In genomic region chr9:35102769-35103659, GRCh38 we compare ENCODE assay signal across 1 cellular context.
A peak's percentile ranks its signal among the peaks of the same experiment; 100 is the strongest.
TF ChIP-seq lines count a peak whose summit lies in the region.

Gene STOML2, minus strand, starts transcription at chr9:35103131. Its CDS starts 37 bp downstream, at chr9:35103094.

TF ChIP-seq in GM12878, 131 proteins besides CTCF, POLR2A, EP300 and RAD21 (continued from another document and continues in another):
- TF ChIP-seq ZBTB4 (CRISPR knock-in tag; IDR thresholded peaks at IDR 0.05) (no peak), CHD4 (IDR thresholded peaks at IDR 0.05) (no peak), ATF2 (IDR thresholded peaks at IDR 0.05; ENCODE audit: low read length) (no peak), SMC3 (IDR thresholded peaks at IDR 0.05; ENCODE audit: borderline replicate concordance, low read length) (0 out of 2 replicates have a peak, but pooled peaks have one; percentile 18), RAD51 (IDR thresholded peaks at IDR 0.05) (0 out of 2 replicates have a peak, but pooled peaks have one; percentile 50), GABPA (IDR thresholded peaks at IDR 0.05; ENCODE audit: low read depth) (peak; percentile 99), CBX5 (IDR thresholded peaks at IDR 0.05; ENCODE audit: low read depth) (0 out of 2 replicates have a peak, but pooled peaks have one; percentile 53), E2F4 (IDR thresholded peaks at IDR 0.05; ENCODE audit: low read depth, low read length) (peak; percentile 64), PKNOX1 (IDR thresholded peaks at IDR 0.05) (peak; percentile 85), CEBPZ (IDR thresholded peaks at IDR 0.05; ENCODE audit: low read depth, low read length) (no peak), KLF5 (IDR thresholded peaks at IDR 0.05; ENCODE audit: partially characterized antibody) (peak; percentile 59), SIX5 (IDR thresholded peaks at IDR 0.05; ENCODE audit: low read depth, low read length, severe bottlenecking) (peak; percentile 70), YBX1 (IDR thresholded peaks at IDR 0.05) (no peak), BCL11A (IDR thresholded peaks at IDR 0.05; ENCODE audit: low read depth, low read length) (peak; percentile 12; the same call in 1 of the 2 replicates), IRF5 (IDR thresholded peaks at IDR 0.05; ENCODE audit: borderline replicate concordance) (no peak), FOXM1 (IDR thresholded peaks at IDR 0.05; ENCODE audit: low read depth, low read length) (no peak), ZBTB11 (CRISPR knock-in tag; IDR thresholded peaks at IDR 0.05) (peak; percentile 92), ASH2L (IDR thresholded peaks at IDR 0.05; ENCODE audit: borderline replicate concordance, low read depth) (no peak), RUNX3 (IDR thresholded peaks at IDR 0.05; ENCODE audit: low read length) (peak; percentile 76), ZNF217 (IDR thresholded peaks at IDR 0.05) (no peak), E2F8 (IDR thresholded peaks at IDR 0.05; ENCODE audit: low read depth, partially characterized antibody) (peak; percentile 95), SIN3A (IDR thresholded peaks at IDR 0.05; ENCODE audit: low read depth, low read length) (peak; percentile 98), SP1 (IDR thresholded peaks at IDR 0.05; ENCODE audit: low read depth, low read length) (peak; percentile 73), EED (IDR thresholded peaks at IDR 0.05; ENCODE audit: low read depth) (peak; percentile 35; the same call in 1 of the 2 replicates), MEF2B (IDR thresholded peaks at IDR 0.05; ENCODE audit: partially characterized antibody, poor library complexity, severe bottlenecking) (peak; percentile 40), RELA (IDR thresholded peaks at IDR 0.05; ENCODE audit: borderline replicate concordance, partially characterized antibody) (peak; percentile 66), ZBED1 (IDR thresholded peaks at IDR 0.05; ENCODE audit: borderline replicate concordance) (no peak), REST (IDR thresholded peaks at IDR 0.05; ENCODE audit: low read depth, low read length) (no peak), TARDBP (IDR thresholded peaks at IDR 0.05; ENCODE audit: borderline replicate concordance) (peak; percentile 93), FOS (IDR thresholded peaks at IDR 0.05; ENCODE audit: borderline replicate concordance, extremely low read depth, insufficient read length) (no peak), RB1 (IDR thresholded peaks at IDR 0.05; ENCODE audit: borderline replicate concordance) (peak; percentile 91; the same call in 1 of the 2 replicates), IKZF1 (conservative IDR thresholded peaks at IDR 0.05) (peak; percentile 91)
